Comparison of ENCODE assay signal across 20 cellular contexts in the genomic region with DNA sequence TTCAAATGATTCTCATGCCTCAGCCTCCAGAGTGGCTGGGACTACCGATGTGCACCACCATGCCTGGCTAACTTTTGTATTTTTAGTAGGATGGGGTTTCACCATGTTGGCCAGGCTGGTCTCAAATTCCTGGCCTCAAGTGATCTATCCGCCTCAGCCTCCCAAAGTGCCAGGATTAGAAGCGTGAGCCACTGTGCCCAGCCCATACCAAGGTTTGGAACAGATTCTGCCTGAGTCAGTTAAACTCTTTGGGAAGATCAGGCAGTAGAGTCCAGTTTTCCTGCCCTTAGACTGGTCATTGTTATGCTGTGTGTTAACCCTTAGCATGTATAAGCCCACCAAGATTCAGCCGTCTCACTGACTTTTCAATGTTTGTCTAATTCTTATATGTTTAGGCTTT. TPM values are rescaled to one million over a fixed set of nuclear protein-coding genes. Genes with fewer than 3 reads are reported as not detected.
DNase-seq lines count a peak whose midpoint lies in the region; ATAC-seq and TF ChIP-seq lines count a peak whose summit lies in the region.
"Had no signal": no experiment of that assay in that cellular context is flagged by ENCODE, and none has a peak within 500 bp of the region (broad histone marks: within the 10 kb centered on the region; RNA-seq: fewer than 3 reads in every experiment).

No MANE protein-coding gene starts in this region.

- intact Hi-C loops in psoas muscle (cut with DNase I) (no loop called here), vagina (cut with DNase I) (no loop called here)

- WGBS in psoas muscle, 3 donors, result 42 to 59% (median 52%) methylated on average over 4 of the region's 4 CpGs

- no peaks in the 10 kb centered on the region for H3K4me1 Mint-ChIP-seq in stimulated activated effector memory CD8-positive, alpha-beta T cell treated with anti-CD3 and anti-CD28 coated beads, Interleukin-12 subunit alpha, Interleukin-12 subunit beta, amount 100 ng/mL, for 72 hours
- H3K4me1 Mint-ChIP-seq: B cell; CD4-positive, CD25-positive, alpha-beta regulatory T cell had no signal

- peak overlapping the region; percentile 48 to 51 for H3K27ac ChIP-seq in coronary artery
- peak overlapping the region; percentile 50 for H3K27ac ChIP-seq in psoas muscle
- H3K27ac ChIP-seq in vagina, result peak overlapping the region; percentile 10
- H3K27ac ChIP-seq: BLaER1, C4-2B had no signal

- H3K4me3 ChIP-seq in coronary artery (no peak overlapping the region), psoas muscle (no peak overlapping the region), vagina (no peak overlapping the region)
- H3K4me3 ChIP-seq: BLaER1, GM12878, HAP-1 had no signal

- no peak overlapping the region for H3K4me3 Mint-ChIP-seq in stimulated activated effector memory CD8-positive, alpha-beta T cell treated with anti-CD3 and anti-CD28 coated beads, Interleukin-12 subunit alpha, Interleukin-12 subunit beta, amount 100 ng/mL, for 72 hours
- H3K4me3 Mint-ChIP-seq: B cell; CD4-positive, CD25-positive, alpha-beta regulatory T cell; CD8-positive, alpha-beta T cell; HFFc6 had no signal

- H3K4me1 ChIP-seq in psoas muscle, result peaks cover 43% of the 10 kb centered on the region
- peaks cover 42% of the 10 kb centered on the region for H3K4me1 ChIP-seq in vagina
- H3K4me1 ChIP-seq: BLaER1, Caco-2 had no signal

- H3K36me3 ChIP-seq in psoas muscle (ENCODE audit: insufficient read depth in 1 of 2, low read depth in 1 of 2), result no peaks in the 10 kb centered on the region
- no peaks in the 10 kb centered on the region for H3K36me3 ChIP-seq in vagina
- H3K36me3 ChIP-seq: BLaER1, HAP-1 had no signal

- H3K9me3 ChIP-seq in psoas muscle (no peaks in the 10 kb centered on the region), vagina (no peaks in the 10 kb centered on the region)
- H3K9me3 ChIP-seq: BLaER1, Caco-2, HAP-1 had no signal

- no peaks in the 10 kb centered on the region for H3K36me3 Mint-ChIP-seq in stimulated activated effector memory CD8-positive, alpha-beta T cell treated with anti-CD3 and anti-CD28 coated beads, Interleukin-12 subunit alpha, Interleukin-12 subunit beta, amount 100 ng/mL, for 72 hours
- H3K36me3 Mint-ChIP-seq: CD4-positive, CD25-positive, alpha-beta regulatory T cell; CD8-positive, alpha-beta T cell had no signal

- DNase-seq in coronary artery (ENCODE audit: low spot score) (no peak), psoas muscle (peak; percentile 9 to 51), vagina (ENCODE audit: extremely low spot score in 2 of 2) (no peak), NCI-H1105 (lab: John Stamatoyannopoulos, UW) (no peak)
- DNase-seq in stimulated activated effector memory CD8-positive, alpha-beta T cell treated with anti-CD3 and anti-CD28 coated beads, Interleukin-12 subunit alpha, Interleukin-12 subunit beta, amount 100 ng/mL, for 72 hours (ENCODE audit: low spot score in 2 of 2), result no peak
- DNase-seq: Caco-2; CD4-positive, CD25-positive, alpha-beta regulatory T cell; CD8-positive, alpha-beta T cell; DMS79; EL; GDM1; GOT3; HFFc6 had no signal

- ATAC-seq in psoas muscle (peak; percentile 67 to 90 (median 74)), GM21381 (IDR thresholded peaks at IDR 0.05; ENCODE audit: unreplicated experiment) (no peak), HG02973 (IDR thresholded peaks at IDR 0.05; ENCODE audit: unreplicated experiment) (no peak)
- peak; percentile 16 for ATAC-seq in stimulated activated effector memory CD8-positive, alpha-beta T cell treated with anti-CD3 and anti-CD28 coated beads, Interleukin-12 subunit alpha, Interleukin-12 subunit beta, amount 100 ng/mL, for 72 hours
- ATAC-seq: CD8-positive, alpha-beta T cell; GM12878 had no signal

- no peaks in the 10 kb centered on the region for H3K9me3 Mint-ChIP-seq in stimulated activated effector memory CD8-positive, alpha-beta T cell treated with anti-CD3 and anti-CD28 coated beads, Interleukin-12 subunit alpha, Interleukin-12 subunit beta, amount 100 ng/mL, for 72 hours
- H3K9me3 Mint-ChIP-seq: CD4-positive, CD25-positive, alpha-beta regulatory T cell; CD8-positive, alpha-beta T cell; HFFc6 had no signal

- TF ChIP-seq CTCF in coronary artery (IDR thresholded peaks at IDR 0.05), result no peak
- no peak for TF ChIP-seq CTCF in psoas muscle (IDR thresholded peaks at IDR 0.05)
- no peak for TF ChIP-seq CTCF in vagina (IDR thresholded peaks at IDR 0.05)

- H3K27ac Mint-ChIP-seq in stimulated activated effector memory CD8-positive, alpha-beta T cell treated with anti-CD3 and anti-CD28 coated beads, Interleukin-12 subunit alpha, Interleukin-12 subunit beta, amount 100 ng/mL, for 72 hours, result no peak overlapping the region
- H3K27ac Mint-ChIP-seq: B cell; CD4-positive, CD25-positive, alpha-beta regulatory T cell; CD8-positive, alpha-beta T cell; HFFc6 had no signal

- no peak for TF ChIP-seq POLR2A in vagina (IDR thresholded peaks at IDR 0.05)

- H3K27me3 ChIP-seq in psoas muscle (ENCODE audit: insufficient read depth in 3 of 3, low read length in 2 of 3) (no peaks in the 10 kb centered on the region), vagina (no peaks in the 10 kb centered on the region)
- H3K27me3 ChIP-seq: BLaER1 had no signal

RNA-seq across cellular contexts. Expression of gene LYPLAL1, which starts 48.3 kb away (rescaled TPM):
- 10 to 100 TPM; 29.3 to 44.6 (median 36.9) TPM for total RNA-seq in psoas muscle
- polyA plus RNA-seq in psoas muscle, result 10 to 100 TPM in 2 of 3 donors, 1 to 10 TPM in 1; 4.6 to 13.1 (median 11.3) TPM
- 14.0 TPM for total RNA-seq in vagina

Comparison
In these comparisons a context has a peak if more than half of its experiments do, and no peak if none do; other contexts are left out.
1. DNase-seq: peak in psoas muscle (2 of 2); none in coronary artery (single experiment), stimulated activated effector memory CD8-positive, alpha-beta T cell treated with anti-CD3 and anti-CD28 coated beads, Interleukin-12 subunit alpha, Interleukin-12 subunit beta, amount 100 ng/mL, for 72 hours (0 of 2), vagina (0 of 2) and NCI-H1105 (single experiment).
2. ATAC-seq: peak in psoas muscle (4 of 4) and stimulated activated effector memory CD8-positive, alpha-beta T cell treated with anti-CD3 and anti-CD28 coated beads, Interleukin-12 subunit alpha, Interleukin-12 subunit beta, amount 100 ng/mL, for 72 hours (single experiment); none in GM21381 (single experiment) and HG02973 (single experiment).
3. Peak in every context shown above with its lines, with median percentiles within 50 percentile points of each other: H3K27ac ChIP-seq.